1 cellular context compared by ENCODE assay signal in genomic region chr10:101816913-101817541, GRCh38.
TF ChIP-seq lines count a peak whose summit lies in the region.

No MANE protein-coding gene starts in this region.

TF ChIP-seq in SK-N-SH, 30 proteins besides CTCF, POLR2A, EP300 and RAD21 (continued from another document):
- TF ChIP-seq REST (IDR thresholded peaks at IDR 0.05; ENCODE audit: low read depth, low read length) (0 out of 2 replicates have a peak, but pooled peaks have one; percentile 29), POLR2AphosphoS5 (IDR thresholded peaks at IDR 0.05; ENCODE audit: low read depth, low read length) (no peak)
TF ChIP-seq in SK-N-SH: peak in this region for 2.
